In genomic region chr5:64831996-64832395, GRCh38 we compare ENCODE assay signal across 1 cellular context.
TF ChIP-seq lines count a peak whose summit lies in the region.

No MANE protein-coding gene starts in this region.

TF ChIP-seq in GM12878, 131 proteins besides CTCF, POLR2A, EP300 and RAD21 (continued from another document):
- TF ChIP-seq CUX1 (IDR thresholded peaks at IDR 0.05; ENCODE audit: insufficient replicate concordance, low read depth, low read length) (no peak), RUNX3 (IDR thresholded peaks at IDR 0.05; ENCODE audit: low read length) (no peak)
